In genomic region chr21:33686386-33686785, GRCh38 we compare ENCODE assay signal across 16 cellular contexts. TPM values are rescaled to one million over a fixed set of nuclear protein-coding genes. Genes with fewer than 3 reads are reported as not detected.
DNase-seq lines count a peak whose midpoint lies in the region; ATAC-seq, FAIRE-seq and TF ChIP-seq lines count a peak whose summit lies in the region.
"Had no signal": no experiment of that assay in that cellular context is flagged by ENCODE, and none has a peak within 500 bp of the region (broad histone marks: within the 10 kb centered on the region; RNA-seq: fewer than 3 reads in every experiment).

No MANE protein-coding gene starts in this region.

- peak; percentile 5 for DNase-seq in NCI-H1092 treated with DMSO at 0.1 percent for 48 hours (lab: John Stamatoyannopoulos, UW)
- DNase-seq in NCI-H1092 (lab: John Stamatoyannopoulos, UW): no peak
- peak; percentile 18 for DNase-seq in NCI-H2171 (lab: John Stamatoyannopoulos, UW)
- DNase-seq in H1 (ENCODE audit: low read depth in 1 of 2, low spot score in 2 of 2): no peak
- DNase-seq in progenitor cell of endocrine pancreas (ENCODE audit: low spot score, unreplicated experiment): no peak
- no peak for DNase-seq in stomach
- no peak for DNase-seq in erythroblast (lab: John Stamatoyannopoulos, UW)
- DNase-seq: activated B cell treated with CpG ODN at 0.5 μM for 24 hours; activated naive CD4-positive, alpha-beta T cell treated with anti-CD3 and anti-CD28 coated beads, Interleukin-2, amount 50 U/mL, for 16 hours; GF-D8; NCI-H1048; stimulated activated CD4-positive, alpha-beta T cell treated with anti-CD3 and anti-CD28 coated beads, Interleukin-12 subunit alpha, Interleukin-12 subunit beta, amount 100 ng/mL, for 4 hours had no signal

- no peak overlapping the region for H3K56ac ChIP-seq in H1 (replicated peaks; ENCODE audit: insufficient read length, low read depth, low read length)

- no peaks in the 10 kb centered on the region for H3K9me3 Mint-ChIP-seq in progenitor cell of endocrine pancreas (ENCODE audit: low read depth)
- H3K9me3 Mint-ChIP-seq: activated B cell treated with CpG ODN at 0.5 μM for 24 hours, memory B cell had no signal

- H3K4me2 ChIP-seq in H1 (ENCODE audit: insufficient read depth in 1 of 2, low read depth in 2 of 2, low read length in 2 of 2): peak overlapping the region; percentile 26 to 59; a peak in 1 of 4 replicates

- peak overlapping the region; percentile 93 for H3K18ac ChIP-seq in H1 (ENCODE audit: extremely low read depth, low read length)

- H2BK20ac ChIP-seq in H1 (ENCODE audit: low read length): 0 out of 2 replicates have a peak overlapping the region, but pooled peaks have one; percentile 76

- no peak overlapping the region for H3K4me3 Mint-ChIP-seq in progenitor cell of endocrine pancreas (ENCODE audit: low read depth)
- H3K4me3 Mint-ChIP-seq: activated B cell treated with CpG ODN at 0.5 μM for 24 hours, memory B cell had no signal

- no peaks in the 10 kb centered on the region for H3K36me3 ChIP-seq in H1 (ENCODE audit: control insufficient read depth in 2 of 4, insufficient read depth in 4 of 4, low read length in 3 of 4)
- no peaks in the 10 kb centered on the region for H3K36me3 ChIP-seq in stomach

- H3K9me3 ChIP-seq in H1 (ENCODE audit: insufficient read depth in 2 of 2, low read depth in 1 of 2, low read length in 1 of 2) (no peaks in the 10 kb centered on the region), stomach (no peaks in the 10 kb centered on the region)

- intact Hi-C loops in stomach (cut with DNase I; ENCODE audit: low total_unique reads): no loop called here

- H2AK5ac ChIP-seq in H1 (ENCODE audit: low read depth, low read length): peak overlapping the region; percentile 79; the same call in 1 of the 2 replicates

- H2BK5ac ChIP-seq in H1 (ENCODE audit: low read depth, low read length): peak overlapping the region; percentile 75; the same call in 1 of the 2 replicates

- no peak overlapping the region for H3K14ac ChIP-seq in H1 (ENCODE audit: insufficient read length)

- no peak overlapping the region for H3K9ac ChIP-seq in H1 (replicated peaks in 1 of 4; ENCODE audit: extremely low read depth in 1 of 4, low read depth in 3 of 4, low read length in 3 of 4)

- FAIRE-seq in H1 (lab: Jason Lieb, UNC): no peak

- WGBS in H1 (ENCODE audit: extremely low coverage in 1 of 2, insufficient coverage in 1 of 2, insufficient read length in 1 of 2, insufficient replicate concordance in 2 of 2, low coverage in 1 of 2, low lambda C conversion rate in 2 of 2, missing lambda C conversion rate in 1 of 2), 2 experiments: 77% methylated on average over 3 of the region's 3 CpGs; no CpG with 5 or more reads in 1 of the 2 experiments
- WGBS in stomach, 5 donors: 75 to 92% (median 88%) methylated on average over 3 of the region's 3 CpGs

- TF ChIP-seq CTCF in H1 (IDR thresholded peaks at IDR 0.05; ENCODE audit: control extremely low read depth in 1 of 3, insufficient read depth in 1 of 3, low read depth in 1 of 3, low read length in 3 of 3) (no peak), progenitor cell of endocrine pancreas (IDR thresholded peaks at IDR 0.05; ENCODE audit: unreplicated experiment) (no peak), stomach (IDR thresholded peaks at IDR 0.05) (no peak)

- H3K23me2 ChIP-seq in H1 (ENCODE audit: low read depth, low read length): no peaks in the 10 kb centered on the region

- H3K27me3 Mint-ChIP-seq in progenitor cell of endocrine pancreas: no peaks in the 10 kb centered on the region

- no peak for TF ChIP-seq RAD21 in H1 (IDR thresholded peaks at IDR 0.05 in 1 of 2, conservative IDR thresholded peaks at IDR 0.05 in 1 of 2; ENCODE audit: low read depth in 2 of 2, low read length in 2 of 2)

- H2BK15ac ChIP-seq in H1 (ENCODE audit: low read length): 0 out of 2 replicates have a peak overlapping the region, but pooled peaks have one; percentile 61

- H4K91ac ChIP-seq in H1 (replicated peaks; ENCODE audit: insufficient read length, low read length): peak overlapping the region; percentile 37

- TF ChIP-seq POLR2A in H1 (IDR thresholded peaks at IDR 0.05; ENCODE audit: control extremely low read depth in 1 of 2, low read depth in 2 of 2, low read length in 2 of 2): no peak
- TF ChIP-seq POLR2A in stomach (IDR thresholded peaks at IDR 0.05): no peak
- TF ChIP-seq POLR2A in erythroblast (IDR thresholded peaks at IDR 0.05; ENCODE audit: low read length): no peak

- H2BK12ac ChIP-seq in H1 (ENCODE audit: low read depth, low read length): peak overlapping the region; percentile 99

- H3K27me3 ChIP-seq in H1 (replicated peaks in 1 of 4; ENCODE audit: control insufficient read depth in 3 of 4, extremely low read depth in 1 of 4, insufficient read depth in 3 of 4, low read length in 3 of 4) (no peaks in the 10 kb centered on the region), stomach (no peaks in the 10 kb centered on the region)

- TF ChIP-seq EP300 in H1 (IDR thresholded peaks at IDR 0.05; ENCODE audit: borderline replicate concordance in 1 of 2, low read depth in 2 of 2, low read length in 2 of 2) (no peak), stomach (IDR thresholded peaks at IDR 0.05) (no peak)

- no peak overlapping the region for H3K23ac ChIP-seq in H1 (ENCODE audit: insufficient read length)

- H3K36me3 Mint-ChIP-seq in progenitor cell of endocrine pancreas (ENCODE audit: insufficient read depth): no peaks in the 10 kb centered on the region
- H3K36me3 Mint-ChIP-seq: memory B cell had no signal

- peaks cover 20 to 77% of the 10 kb centered on the region in 2 experiments for H3K79me2 ChIP-seq in H1 (ENCODE audit: control insufficient read depth in 1 of 2, insufficient read depth in 2 of 2, low read length in 2 of 2)

- H3K27ac ChIP-seq in H1 (ENCODE audit: low read depth, low read length) (peak overlapping the region; percentile 39; the same call in 1 of the 2 replicates), stomach (peak overlapping the region in 1 of 5 donors; percentile 69)
- H3K27ac ChIP-seq: SK-N-MC had no signal

- no peak for ATAC-seq in GM21825 (IDR thresholded peaks at IDR 0.05; ENCODE audit: unreplicated experiment)
- ATAC-seq: esophagus mucosa had no signal

- H4K20me1 ChIP-seq in H1 (replicated peaks in 1 of 2; ENCODE audit: control insufficient read depth in 1 of 2, insufficient read depth in 2 of 2, low read length in 2 of 2): peaks cover under 1 to 7% of the 10 kb centered on the region in 2 experiments

- CTCF ChIA-PET in H1 (lab: Charles Lee; ENCODE audit: partially characterized antibody): interaction anchor here (1.4 kb wide), 1 partner anchor 80 kb away, joined by 4 read pairs; no protein-coding TSS in a partner anchor

- H2BK120ac ChIP-seq in H1 (replicated peaks; ENCODE audit: low read depth, low read length): peak overlapping the region; percentile 16

- peak overlapping the region; percentile 71 for H3K27ac Mint-ChIP-seq in progenitor cell of endocrine pancreas
- H3K27ac Mint-ChIP-seq: activated B cell treated with CpG ODN at 0.5 μM for 24 hours, memory B cell had no signal

- H4K8ac ChIP-seq in H1 (ENCODE audit: extremely low read depth, insufficient read depth, low read length): no peak overlapping the region

- peak overlapping the region in 1 of 4 experiments; percentile 51; a peak in 1 of 8 replicates for H3K4me3 ChIP-seq in H1 (ENCODE audit: extremely low read depth in 1 of 4, insufficient read depth in 2 of 4, low read depth in 3 of 4, low read length in 4 of 4)
- H3K4me3 ChIP-seq in stomach: no peak overlapping the region
- H3K4me3 ChIP-seq: SK-N-MC had no signal

- H4K5ac ChIP-seq in H1 (ENCODE audit: insufficient read length, low read depth, low read length): peak overlapping the region; percentile 95

- H3K4me1 ChIP-seq in H1 (replicated peaks in 1 of 4; ENCODE audit: control insufficient read depth in 3 of 4, insufficient read depth in 4 of 4, low read length in 3 of 4): peaks cover 0 to 44% (median 23%) of the 10 kb centered on the region in 4 experiments; a peak in 6 of 7 replicates
- H3K4me1 ChIP-seq in stomach: peaks cover 14 to 64% (median 40%) of the 10 kb centered on the region in 4 donors

- no peaks in the 10 kb centered on the region; the same call in none of the 2 replicates for H3K79me1 ChIP-seq in H1 (ENCODE audit: low read depth, low read length)

- H3K4me1 Mint-ChIP-seq in progenitor cell of endocrine pancreas (ENCODE audit: low read depth): peaks cover 58% of the 10 kb centered on the region
- H3K4me1 Mint-ChIP-seq: activated B cell treated with CpG ODN at 0.5 μM for 24 hours had no signal

- H3K4ac ChIP-seq in H1 (replicated peaks; ENCODE audit: insufficient read length, low read depth, low read length): no peak overlapping the region

- POLR2A ChIA-PET in H1 (lab: Charles Lee; ENCODE audit: partially characterized antibody): interaction anchor here (1.3 kb wide), 1 partner anchor 18 kb away, joined by 5 read pairs; no protein-coding TSS in a partner anchor

- H2AFZ ChIP-seq in H1 (ENCODE audit: low read length): no peak overlapping the region

TF ChIP-seq in H1, 55 proteins besides CTCF, POLR2A, EP300 and RAD21 (continues in another document):
- no peak for TF ChIP-seq ZNF274 (IDR thresholded peaks at IDR 0.05; ENCODE audit: borderline replicate concordance, extremely low read depth, low read length)

RNA-seq across cellular contexts. Expression of gene ITSN1, which starts 44.1 kb away (rescaled TPM):
- 78.1 and 81.1 TPM in 2 replicates for total RNA-seq in H1 (2021; fragmentation: NEBNext Ultra II Directional; extraction: Animal tissue kit (Norgen Biotek cat#: 25700))
- 48.9 and 60.8 TPM in 2 replicates for polyA plus RNA-seq in H1 (2011; rRNA removed)
- 71.3 TPM for polyA plus RNA-seq in H1 (2011; cell fraction: cytosol; rRNA removed)
- polyA plus RNA-seq in H1 (2011; cell fraction: nucleus; rRNA removed): 151 TPM
- 77.9 to 94.5 TPM (median 91.7 TPM) in 4 replicates for polyA plus RNA-seq in H1 (2012, experiment 1 of 2)
- polyA plus RNA-seq in H1 (2012, experiment 2 of 2): 5.1 TPM
- 51.9 TPM for polyA plus RNA-seq in H1 (2013, experiment 1 of 2)
- 50.0 TPM for polyA plus RNA-seq in H1 (2013, experiment 2 of 2)
- 132 and 143 TPM in 2 replicates for polyA minus RNA-seq in H1 (2011; rRNA and poly(A)+ RNA removed)
- polyA minus RNA-seq in H1 (2011; cell fraction: cytosol; rRNA and poly(A)+ RNA removed): 54.9 TPM
- 85.2 TPM for polyA minus RNA-seq in H1 (2011; cell fraction: nucleus; rRNA and poly(A)+ RNA removed)
- total RNA-seq in progenitor cell of endocrine pancreas: 112 and 116 TPM in 2 replicates
- total RNA-seq in stomach: 10 to 100 TPM; 17.1 to 83.5 (median 47.7) TPM
- 10 to 100 TPM in 1 of 3 donors, 1 to 10 TPM in 2; 6.0 to 10.7 (median 9.4) TPM for polyA plus RNA-seq in stomach

RNA-seq across cellular contexts. Expression of gene CRYZL1, which starts 44.8 kb away (rescaled TPM):
- 15.6 and 16.8 TPM in 2 replicates for total RNA-seq in H1 (2021; fragmentation: NEBNext Ultra II Directional; extraction: Animal tissue kit (Norgen Biotek cat#: 25700))
- 8.3 and 15.8 TPM in 2 replicates for polyA plus RNA-seq in H1 (2011; rRNA removed)
- polyA plus RNA-seq in H1 (2011; cell fraction: cytosol; rRNA removed): 19.8 TPM
- 11.1 TPM for polyA plus RNA-seq in H1 (2011; cell fraction: nucleus; rRNA removed)
- 17.9 to 29.6 TPM (median 19.1 TPM) in 4 replicates for polyA plus RNA-seq in H1 (2012, experiment 1 of 2)
- 2.5 TPM for polyA plus RNA-seq in H1 (2012, experiment 2 of 2)
- 15.6 TPM for polyA plus RNA-seq in H1 (2013, experiment 1 of 2)
- 14.2 TPM for polyA plus RNA-seq in H1 (2013, experiment 2 of 2)
- polyA minus RNA-seq in H1 (2011; rRNA and poly(A)+ RNA removed): 35.9 and 37.8 TPM in 2 replicates
- 13.5 TPM for polyA minus RNA-seq in H1 (2011; cell fraction: cytosol; rRNA and poly(A)+ RNA removed)
- polyA minus RNA-seq in H1 (2011; cell fraction: nucleus; rRNA and poly(A)+ RNA removed): 34.1 TPM
- 39.9 and 42.8 TPM in 2 replicates for total RNA-seq in progenitor cell of endocrine pancreas
- total RNA-seq in stomach: 10 to 100 TPM in 4 of 5 donors, 1 to 10 TPM in 1; 9.3 to 73.5 (median 50.0) TPM
- 10 to 100 TPM; 17.6 to 33.9 (median 23.8) TPM for polyA plus RNA-seq in stomach

Comparison
In these comparisons a context has a peak if more than half of its experiments do, and no peak if none do; other contexts are left out.
1. DNase-seq: peak in NCI-H1092 treated with DMSO at 0.1 percent for 48 hours (single experiment) and NCI-H2171 (single experiment); none in NCI-H1092 (single experiment), H1 (0 of 2), progenitor cell of endocrine pancreas (single experiment), stomach (single experiment) and erythroblast (0 of 2).